ENCODE assay signal across 13 cellular contexts in the genomic region with DNA sequence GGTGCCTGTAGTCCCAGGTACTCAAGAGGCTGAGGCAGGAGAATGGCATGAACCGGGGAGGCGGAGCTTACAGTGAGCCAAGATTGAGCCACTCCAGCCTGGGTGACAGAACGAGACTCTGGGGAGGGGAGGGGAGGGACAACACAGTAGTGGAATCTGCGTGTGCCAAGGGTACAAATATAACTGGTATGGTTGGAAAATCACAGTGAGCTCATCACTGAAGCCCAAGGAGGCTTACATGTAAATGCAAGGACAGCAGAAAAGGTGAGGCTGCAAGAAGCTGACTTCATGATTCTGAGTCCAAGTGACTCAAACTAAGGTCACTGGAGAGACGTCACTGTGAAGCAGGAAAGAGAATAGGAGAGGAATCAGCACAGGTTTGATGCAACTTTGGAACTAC. TPM values are rescaled to one million over a fixed set of nuclear protein-coding genes. Genes with fewer than 3 reads are reported as not detected.
DNase-seq lines count a peak whose midpoint lies in the region; ATAC-seq and TF ChIP-seq lines count a peak whose summit lies in the region.
"Had no signal": no experiment of that assay in that cellular context is flagged by ENCODE, and none has a peak within 500 bp of the region (broad histone marks: within the 10 kb centered on the region; RNA-seq: fewer than 3 reads in every experiment).

No MANE protein-coding gene starts in this region.

- 37 to 38% methylated on average over 5 of the region's 5 CpGs for WGBS in GM23248 (ENCODE audit: low coverage in 1 of 2, low lambda C conversion rate in 2 of 2, missing lambda C conversion rate in 2 of 2), 2 experiments

- peaks cover 40% of the 10 kb centered on the region for H3F3A ChIP-seq in GM23248 (ENCODE audit: insufficient read depth)

- peaks cover 99% of the 10 kb centered on the region for H3K79me2 ChIP-seq in GM23248 (ENCODE audit: insufficient read depth)

- H3K4me1 ChIP-seq in GM23248 (ENCODE audit: insufficient read depth) = peaks cover 48% of the 10 kb centered on the region
- peaks cover 49% of the 10 kb centered on the region for H3K4me1 ChIP-seq in RWPE2 (ENCODE audit: insufficient read depth, poor library complexity, severe bottlenecking)

- peak; percentile 81 for ATAC-seq in RWPE2 (ENCODE audit: low read depth)
- ATAC-seq in HG02678 (IDR thresholded peaks at IDR 0.05; ENCODE audit: unreplicated experiment) = no peak
- no peak for ATAC-seq in HG02870 (IDR thresholded peaks at IDR 0.05; ENCODE audit: unreplicated experiment)
- ATAC-seq: activated CD4-positive, CD25-positive, alpha-beta regulatory T cell treated with anti-CD3 and anti-CD28 coated beads, Interleukin-2, amount 50 U/mL, for 24 hours; naive thymus-derived CD4-positive, alpha-beta T cell; stimulated activated memory B cell treated with anti-CD40 and anti-IgM and Interleukin-4, amounts not matched to agents 10 μg/mL and 1 μg/mL and 100 μg/mL, for 72 hours had no signal

- peak overlapping the region; percentile 62 for H3K27ac Mint-ChIP-seq in progenitor cell of endocrine pancreas
- H3K27ac Mint-ChIP-seq: activated T-helper 2 cell treated with anti-CD3 and anti-CD28 coated beads, Interferon-gamma antibody, Interleukin-2, Interleukin-4, amounts not matched to agents 10 μg/mL and 5 μg/mL and 100 μg/mL, durations not matched to agents 14 hours and 24 hours and 36 hours; naive thymus-derived CD4-positive, alpha-beta T cell; stimulated activated memory B cell treated with anti-CD40 and anti-IgM and Interleukin-4, amounts not matched to agents 10 μg/mL and 1 μg/mL and 100 μg/mL, for 72 hours had no signal

- H3K27me3 ChIP-seq in GM23248 (replicated peaks; ENCODE audit: insufficient read depth) (no peaks in the 10 kb centered on the region), RWPE2 (ENCODE audit: insufficient read depth, poor library complexity, severe bottlenecking) (no peaks in the 10 kb centered on the region)

- H3K4me1 Mint-ChIP-seq in progenitor cell of endocrine pancreas (ENCODE audit: low read depth) = peaks cover 17% of the 10 kb centered on the region
- H3K4me1 Mint-ChIP-seq: stimulated activated memory B cell treated with anti-CD40 and anti-IgM and Interleukin-4, amounts not matched to agents 10 μg/mL and 1 μg/mL and 100 μg/mL, for 72 hours had no signal

- H2AFZ ChIP-seq in GM23248 = no peak overlapping the region

- H3K36me3 ChIP-seq in GM23248 (ENCODE audit: low read depth) (no peaks in the 10 kb centered on the region), RWPE2 (ENCODE audit: low read depth) (no peaks in the 10 kb centered on the region)

- H3K9me3 ChIP-seq in GM23248 (ENCODE audit: low read depth) (no peaks in the 10 kb centered on the region), RWPE2 (ENCODE audit: severe bottlenecking) (no peaks in the 10 kb centered on the region)

- no peaks in the 10 kb centered on the region; the same call in 1 of the 2 replicates for H4K20me1 ChIP-seq in GM23248 (ENCODE audit: insufficient read depth)

- DNase-seq in GM23248 = peak; percentile 92
- peak; percentile 78 for DNase-seq in RWPE2 (ENCODE audit: low spot score)
- DNase-seq in fibroblast of gingiva (ENCODE audit: low read depth) = peak; percentile 16
- no peak for DNase-seq in progenitor cell of endocrine pancreas (ENCODE audit: low spot score, unreplicated experiment)
- no peak for DNase-seq in inferior parietal cortex (ENCODE audit: extremely low spot score)
- no peak for DNase-seq in HuH-7 (ENCODE audit: low spot score)
- DNase-seq: naive thymus-derived CD4-positive, alpha-beta T cell; RPMI8226 had no signal

- no peak overlapping the region for H3K4me3 ChIP-seq in GM23248
- no peak overlapping the region for H3K4me3 ChIP-seq in RWPE2 (ENCODE audit: severe bottlenecking)

- no peaks in the 10 kb centered on the region for H3K9me2 ChIP-seq in GM23248 (ENCODE audit: insufficient read depth)

- no peaks in the 10 kb centered on the region for H3K27me3 Mint-ChIP-seq in progenitor cell of endocrine pancreas

- no peaks in the 10 kb centered on the region for H3K9me3 Mint-ChIP-seq in progenitor cell of endocrine pancreas (ENCODE audit: low read depth)
- H3K9me3 Mint-ChIP-seq: activated T-helper 2 cell treated with anti-CD3 and anti-CD28 coated beads, Interferon-gamma antibody, Interleukin-2, Interleukin-4, amounts not matched to agents 10 μg/mL and 5 μg/mL and 100 μg/mL, durations not matched to agents 14 hours and 24 hours and 36 hours; stimulated activated memory B cell treated with anti-CD40 and anti-IgM and Interleukin-4, amounts not matched to agents 10 μg/mL and 1 μg/mL and 100 μg/mL, for 72 hours had no signal

- in situ Hi-C loops in GM23248 (cut with MboI) = no loop called here

- TF ChIP-seq CTCF in RWPE2 (IDR thresholded peaks at IDR 0.05; ENCODE audit: poor library complexity, severe bottlenecking) (no peak), progenitor cell of endocrine pancreas (IDR thresholded peaks at IDR 0.05; ENCODE audit: unreplicated experiment) (no peak)

- peaks cover 10% of the 10 kb centered on the region for H3K36me3 Mint-ChIP-seq in progenitor cell of endocrine pancreas (ENCODE audit: insufficient read depth)
- H3K36me3 Mint-ChIP-seq: stimulated activated memory B cell treated with anti-CD40 and anti-IgM and Interleukin-4, amounts not matched to agents 10 μg/mL and 1 μg/mL and 100 μg/mL, for 72 hours had no signal

- no peak overlapping the region for H3K9ac ChIP-seq in GM23248

- H3K4me3 Mint-ChIP-seq in progenitor cell of endocrine pancreas (ENCODE audit: low read depth) = no peak overlapping the region
- H3K4me3 Mint-ChIP-seq: naive thymus-derived CD4-positive, alpha-beta T cell; stimulated activated memory B cell treated with anti-CD40 and anti-IgM and Interleukin-4, amounts not matched to agents 10 μg/mL and 1 μg/mL and 100 μg/mL, for 72 hours had no signal

- no peak overlapping the region for H3K4me2 ChIP-seq in GM23248 (ENCODE audit: unreplicated experiment)

- H3K27ac ChIP-seq in GM23248 = peak overlapping the region; percentile 93
- H3K27ac ChIP-seq in RWPE2 (ENCODE audit: poor library complexity, severe bottlenecking) = peak overlapping the region; percentile 91

RNA-seq across cellular contexts. Expression of a gene that starts 9.2 kb away (rescaled TPM):
- total RNA-seq in GM23248 (2014; rRNA removed; shearing (Covaris generic)) = 129 and 152 TPM in 2 replicates
- polyA plus RNA-seq in GM23248 (2016; fragmentation: Nextera tagmentation; extraction: Ambion mirVana) = 142 and 144 TPM in 2 replicates
- 67.5 and 68.8 TPM in 2 replicates for total RNA-seq in progenitor cell of endocrine pancreas

RNA-seq across cellular contexts. Expression of a gene that starts 9.6 kb away (rescaled TPM):
- total RNA-seq in GM23248 (2014; rRNA removed; shearing (Covaris generic)) = 43.6 and 46.0 TPM in 2 replicates
- polyA plus RNA-seq in GM23248 (2016; fragmentation: Nextera tagmentation; extraction: Ambion mirVana) = 18.0 and 19.8 TPM in 2 replicates
- total RNA-seq in progenitor cell of endocrine pancreas = 12.1 and 12.6 TPM in 2 replicates

Comparison
In these comparisons a context has a peak if more than half of its experiments do, and no peak if none do; other contexts are left out.
1. DNase-seq: peak in GM23248 (single experiment), RWPE2 (single experiment) and fibroblast of gingiva (single experiment); none in progenitor cell of endocrine pancreas (single experiment), inferior parietal cortex (single experiment) and HuH-7 (single experiment).